18 cellular contexts compared by ENCODE assay signal in the genomic region with DNA sequence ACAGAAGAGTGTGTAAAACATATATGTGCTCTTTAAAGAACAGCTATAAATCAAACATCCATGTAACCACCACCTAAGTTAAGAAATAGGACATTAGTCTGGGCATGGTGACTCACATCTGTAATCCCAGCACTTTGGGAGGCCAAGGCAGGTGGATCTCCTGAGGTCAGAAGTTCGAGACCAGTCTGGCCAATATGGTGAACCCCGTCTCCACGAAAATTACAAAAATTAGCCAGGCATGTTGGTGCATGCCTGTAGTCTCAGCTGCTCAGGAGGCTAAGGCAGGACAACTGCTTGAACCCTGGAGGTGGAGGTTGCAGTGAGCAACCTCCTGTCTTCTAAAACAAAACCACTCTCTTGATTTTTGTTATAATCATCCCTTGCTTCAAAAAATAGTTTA.
DNase-seq lines count a peak whose midpoint lies in the region; ATAC-seq and FAIRE-seq lines count a peak whose summit lies in the region.
"Had no signal": no experiment of that assay in that cellular context is flagged by ENCODE, and none has a peak within 500 bp of the region (broad histone marks: within the 10 kb centered on the region; RNA-seq: fewer than 3 reads in every experiment).

No MANE protein-coding gene starts in this region.

- no peaks in the 10 kb centered on the region for H3K36me3 Mint-ChIP-seq in activated CD4-positive, alpha-beta memory T cell treated with anti-CD3 and anti-CD28 coated beads for 36 hours
- H3K36me3 Mint-ChIP-seq: CD4-positive, alpha-beta memory T cell had no signal

- H3K9me3 Mint-ChIP-seq in activated CD4-positive, alpha-beta memory T cell treated with anti-CD3 and anti-CD28 coated beads for 36 hours, result no peaks in the 10 kb centered on the region
- H3K9me3 Mint-ChIP-seq: GM23338 had no signal

- no peak overlapping the region for H3K4me3 Mint-ChIP-seq in activated CD4-positive, alpha-beta memory T cell treated with anti-CD3 and anti-CD28 coated beads for 36 hours
- H3K4me3 Mint-ChIP-seq: CD4-positive, alpha-beta memory T cell; GM23338 had no signal

- H3K27ac Mint-ChIP-seq in activated CD4-positive, alpha-beta memory T cell treated with anti-CD3 and anti-CD28 coated beads for 36 hours, result peak overlapping the region; percentile 16
- H3K27ac Mint-ChIP-seq: CD4-positive, alpha-beta memory T cell; GM23338 had no signal

- intact Hi-C loops in activated CD4-positive, alpha-beta memory T cell treated with anti-CD3 and anti-CD28 coated beads for 36 hours (cut with micrococcal nuclease), result loop anchor here (10.0 kb wide), 1 partner anchor 238 kb away; no protein-coding TSS in a partner anchor

- POLR2A ChIA-PET in activated CD4-positive, alpha-beta memory T cell treated with anti-CD3 and anti-CD28 coated beads for 36 hours (lab: Charles Lee), result no interaction called here

- no peak for ATAC-seq in GM18511 (IDR thresholded peaks at IDR 0.05; ENCODE audit: unreplicated experiment)
- ATAC-seq: GM23338, K562 had no signal

- peaks cover 11% of the 10 kb centered on the region for H3K27me3 Mint-ChIP-seq in activated CD4-positive, alpha-beta memory T cell treated with anti-CD3 and anti-CD28 coated beads for 36 hours

- FAIRE-seq in HTR-8/SVneo (lab: Jason Lieb, UNC), result no peak
- FAIRE-seq: H54, K562 had no signal

- peak; percentile 45 for DNase-seq in LHCN-M2 (ENCODE audit: low read depth)
- no peak for DNase-seq in activated CD4-positive, alpha-beta memory T cell treated with anti-CD3 and anti-CD28 coated beads for 36 hours
- DNase-seq in glomerular visceral epithelial cell (ENCODE audit: extremely low spot score), result peak; percentile 11
- DNase-seq in HTR-8/SVneo (ENCODE audit: insufficient read length, low spot score), result no peak
- no peak for DNase-seq in dermis blood vessel endothelial cell
- no peak for DNase-seq in stimulated activated naive CD4-positive, alpha-beta T cell treated with Interleukin-2 at 50 U/mL for 16 hours (lab: John Stamatoyannopoulos, UW)
- DNase-seq: ACHN; BE2C; C1 segment of cervical spinal cord; CD4-positive, alpha-beta memory T cell; DMS79 treated with DMSO at 0.1 percent for 48 hours; GF-D8; HCEC 1CT; IMR-90 had no signal

- CTCF ChIA-PET in activated CD4-positive, alpha-beta memory T cell treated with anti-CD3 and anti-CD28 coated beads for 36 hours (lab: Charles Lee), result interaction anchor here (0.7 kb wide), 1 partner anchor 8 kb away, joined by 3 read pairs; no protein-coding TSS in a partner anchor

- H3K4me1 Mint-ChIP-seq in activated CD4-positive, alpha-beta memory T cell treated with anti-CD3 and anti-CD28 coated beads for 36 hours (ENCODE audit: low read depth), result peaks cover 14% of the 10 kb centered on the region
- H3K4me1 Mint-ChIP-seq: GM23338 had no signal

Comparison
In these comparisons a context has a peak if more than half of its experiments do, and no peak if none do; other contexts are left out.
1. DNase-seq: peak in LHCN-M2 (single experiment) and glomerular visceral epithelial cell (single experiment); none in activated CD4-positive, alpha-beta memory T cell treated with anti-CD3 and anti-CD28 coated beads for 36 hours (single experiment), HTR-8/SVneo (single experiment), dermis blood vessel endothelial cell (single experiment) and stimulated activated naive CD4-positive, alpha-beta T cell treated with Interleukin-2 at 50 U/mL for 16 hours (single experiment).